In genomic region chr6:37243816-37244370, GRCh38 we compare ENCODE assay signal across 11 cellular contexts. TPM values are rescaled to one million over a fixed set of nuclear protein-coding genes. Genes with fewer than 3 reads are reported as not detected.
DNase-seq lines count a peak whose midpoint lies in the region; ATAC-seq, FAIRE-seq and TF ChIP-seq lines count a peak whose summit lies in the region.
"Had no signal": no experiment of that assay in that cellular context is flagged by ENCODE, and none has a peak within 500 bp of the region (broad histone marks: within the 10 kb centered on the region; RNA-seq: fewer than 3 reads in every experiment).

No MANE protein-coding gene starts in this region.

- H3K4me3 Mint-ChIP-seq in Calu3 (ENCODE audit: low read depth, unreplicated experiment): no peak overlapping the region
- H3K4me3 Mint-ChIP-seq: activated T-cell treated with anti-CD3 and anti-CD28 coated beads, Interleukin-2, amount 50 U/mL, for 24 hours; B cell had no signal

- H3K4me1 ChIP-seq in K562 (replicated peaks in 1 of 2; ENCODE audit: control insufficient read depth in 2 of 2, insufficient read depth in 2 of 2, low read length in 2 of 2) (peaks cover 25 to 64% of the 10 kb centered on the region in 2 experiments), spleen (peaks cover 8 to 36% (median 15%) of the 10 kb centered on the region in 6 donors)

- H3K27me3 ChIP-seq in K562 (ENCODE audit: control insufficient read depth in 2 of 2, insufficient read depth in 2 of 2, low read length in 2 of 2) (no peaks in the 10 kb centered on the region), layer of hippocampus (ENCODE audit: control insufficient read depth, insufficient read depth, low read length) (no peaks in the 10 kb centered on the region), spleen (replicated peaks in 1 of 7) (no peaks in the 10 kb centered on the region), MG63 (no peaks in the 10 kb centered on the region)

- no peaks in the 10 kb centered on the region for H3K79me2 ChIP-seq in K562 (ENCODE audit: control insufficient read depth, insufficient read depth, low read length)

- no peaks in the 10 kb centered on the region for H3K9me1 ChIP-seq in K562 (ENCODE audit: control insufficient read depth, insufficient read depth, low read length)

- H3K36me3 Mint-ChIP-seq in Calu3 (ENCODE audit: insufficient read depth, unreplicated experiment): peaks cover 38% of the 10 kb centered on the region

- H3K27me3 Mint-ChIP-seq in Calu3 (ENCODE audit: unreplicated experiment): no peaks in the 10 kb centered on the region
- H3K27me3 Mint-ChIP-seq: activated T-cell treated with anti-CD3 and anti-CD28 coated beads, Interleukin-2, amount 50 U/mL, for 24 hours had no signal

- peak overlapping the region; percentile 65 for H3K27ac ChIP-seq in K562 (ENCODE audit: extremely low read depth, low read depth, low read length)
- peak overlapping the region; percentile 24 for H3K27ac ChIP-seq in layer of hippocampus (ENCODE audit: low read depth, low read length)
- H3K27ac ChIP-seq in spleen: peak overlapping the region in 5 of 8 donors; percentile 7 to 51 (median 34)

- H3K4me3 ChIP-seq in K562 (no peak overlapping the region), spleen (no peak overlapping the region), MG63 (no peak overlapping the region)

- peaks cover 5% of the 10 kb centered on the region for H3K9me3 Mint-ChIP-seq in Calu3 (ENCODE audit: low read depth, unreplicated experiment)
- H3K9me3 Mint-ChIP-seq: activated T-cell treated with anti-CD3 and anti-CD28 coated beads, Interleukin-2, amount 50 U/mL, for 24 hours had no signal

- peak; percentile 84 for TF ChIP-seq EP300 in K562 (IDR thresholded peaks at IDR 0.05; ENCODE audit: low read length)

- TF ChIP-seq CTCF in Calu3 (IDR thresholded peaks at IDR 0.05; ENCODE audit: unreplicated experiment) (no peak), K562 (IDR thresholded peaks at IDR 0.05 in 2 of 3, conservative IDR thresholded peaks at IDR 0.05 in 1 of 3; ENCODE audit: insufficient read depth in 2 of 3, low read depth in 1 of 3, low read length in 3 of 3) (peak in 1 of 3 experiments; percentile 2; a peak in 1 of 6 replicates), spleen (IDR thresholded peaks at IDR 0.05 in 8 of 11, conservative IDR thresholded peaks at IDR 0.05 in 3 of 11) (no peak)

- H3K4me2 ChIP-seq in K562 (ENCODE audit: insufficient read depth, low read length): peak overlapping the region; percentile 49

- peak overlapping the region; percentile 79 for H2AFZ ChIP-seq in K562 (ENCODE audit: low read depth, low read length)

- peak overlapping the region; percentile 100 for H3K27ac Mint-ChIP-seq in Calu3 (ENCODE audit: unreplicated experiment)
- H3K27ac Mint-ChIP-seq: activated T-cell treated with anti-CD3 and anti-CD28 coated beads, Interleukin-2, amount 50 U/mL, for 24 hours; B cell had no signal

- H3K9me3 ChIP-seq in K562 (replicated peaks; ENCODE audit: control insufficient read depth, insufficient read depth, low read depth, low read length) (no peaks in the 10 kb centered on the region), spleen (no peaks in the 10 kb centered on the region), MG63 (no peaks in the 10 kb centered on the region)

- H3K36me3 ChIP-seq in K562 (ENCODE audit: control insufficient read depth, insufficient read depth, low read length) (no peaks in the 10 kb centered on the region), spleen (no peaks in the 10 kb centered on the region), MG63 (no peaks in the 10 kb centered on the region)

- no peaks in the 10 kb centered on the region for H4K20me1 ChIP-seq in K562 (replicated peaks; ENCODE audit: control insufficient read depth, insufficient read depth, low read length)

- ATAC-seq in K562: peak; percentile 48
- no peak for ATAC-seq in GM21825 (IDR thresholded peaks at IDR 0.05; ENCODE audit: unreplicated experiment)
- ATAC-seq: Panc1 had no signal

- in situ Hi-C loops in K562 (cut with MboI): no loop called here
- in situ Hi-C loops in ACHN (cut with HindIII; ENCODE audit: low pct_ligation_motif_present, low pct_unique_long_range_greater_than_20kb, low sequenced_read_pairs): no loop called here

- peak; percentile 80 for FAIRE-seq in K562 (lab: Jason Lieb, UNC)

- intact Hi-C loops in Calu3 (cut with micrococcal nuclease; ENCODE audit: unreplicated experiment) (no loop called here), K562 (cut with micrococcal nuclease) (loop anchor here (5.0 kb wide), 1 partner anchor 58 kb away; no protein-coding TSS in a partner anchor), spleen (cut with DNase I; ENCODE audit: low total_unique reads) (no loop called here)

- POLR2A ChIA-PET in K562 (lab: Yijun Ruan, JAX): interaction anchor here (0.7 to 5.1 kb wide), 4 partner anchors 12 to 40 kb away, joined by 3 to 59 read pairs (median 4); partner anchors contain the start of genes TBC1D22B and TMEM217

- peaks cover 61% of the 10 kb centered on the region for H3K4me1 Mint-ChIP-seq in Calu3 (ENCODE audit: low read depth, unreplicated experiment)

- H3K9ac ChIP-seq in K562 (ENCODE audit: insufficient read depth in 1 of 2, low read depth in 2 of 2, low read length in 2 of 2): peak overlapping the region in 1 of 2 experiments; percentile 27; a peak in 2 of 4 replicates

- WGBS in K562 (ENCODE audit: insufficient coverage, low coverage, missing lambda C conversion rate): 8% methylated on average over 3 of the region's 3 CpGs
- WGBS in spleen, 5 donors: 64 to 86% (median 72%) methylated on average over 3 of the region's 3 CpGs

- CTCF ChIA-PET in Calu3 (lab: Charles Lee) (interaction anchor here (1.2 kb wide), 1 partner anchor 272 kb away, joined by 3 read pairs; no protein-coding TSS in a partner anchor), K562 (lab: Yijun Ruan, JAX; ENCODE audit: low intra/inter-chr PET ratio) (no interaction called here)

- TF ChIP-seq POLR2A in K562 (conservative IDR thresholded peaks at IDR 0.05) (no peak), spleen (IDR thresholded peaks at IDR 0.05) (no peak)

- peak in 1 of 2 experiments; percentile 16; a peak in 1 of 4 replicates for TF ChIP-seq RAD21 in K562 (CRISPR knock-in tag; conservative IDR thresholded peaks at IDR 0.05 in 1 of 2, IDR thresholded peaks at IDR 0.05 in 1 of 2)

- BruUV-seq in Calu3 (replicated peaks; lab: Mats Ljungman, UMichigan): no TSS peak
- BruUV-seq in K562 (replicated peaks; lab: Mats Ljungman, UMichigan): no TSS peak

- DNase-seq in Calu3 (no peak), K562 (ENCODE audit: extremely low read depth in 1 of 4, low spot score in 3 of 4) (peak in 3 of 4 experiments; percentile 33 to 84 (median 35)), spleen (no peak), ACHN (no peak), MG63 (no peak), NCI-H2107 (lab: John Stamatoyannopoulos, UW) (no peak)
- DNase-seq: activated T-cell treated with anti-CD3 and anti-CD28 coated beads, Interleukin-2, amount 50 U/mL, for 24 hours had no signal

TF ChIP-seq in K562, 482 proteins besides CTCF, POLR2A, EP300 and RAD21 (continues in another document):
- TF ChIP-seq RFX5 (IDR thresholded peaks at IDR 0.05; ENCODE audit: low read depth, low read length) (no peak), RBM15 (IDR thresholded peaks at IDR 0.05; ENCODE audit: insufficient read depth, low read length) (no peak)

RNA-seq across cellular contexts. Expression of gene TBC1D22B, which starts 13.7 kb away (rescaled TPM):
- total RNA-seq in Calu3 (2022): 14.6 and 14.8 TPM in 2 replicates
- total RNA-seq in K562 (2011; cell fraction: chromatin; rRNA removed; ENCODE audit: low replicate concordance): 32.9 and 35.9 TPM in 2 replicates
- 16.1 and 18.0 TPM in 2 replicates for total RNA-seq in K562 (2011; cell fraction: nucleolus; rRNA removed)
- 22.4 and 25.4 TPM in 2 replicates for total RNA-seq in K562 (2011; cell fraction: nucleoplasm; rRNA removed)
- total RNA-seq in K562 (2014; rRNA removed): 10.9 and 13.0 TPM in 2 replicates
- total RNA-seq in K562 (2014; rRNA removed; fragmentation: Illumina TruSeq; extraction: Trizol): 13.5 and 13.9 TPM in 2 replicates
- total RNA-seq in K562 (2015; rRNA removed; fragmentation: Illumina TruSeq; extraction: Trizol): 12.3 and 13.1 TPM in 2 replicates
- 16.1 and 17.2 TPM in 2 replicates for total RNA-seq in K562 (2021)
- polyA plus RNA-seq in K562 (2011; rRNA removed): 14.0 and 15.3 TPM in 2 replicates
- polyA plus RNA-seq in K562 (2011; cell fraction: cytosol; rRNA removed): 11.5 and 14.7 TPM in 2 replicates
- 22.4 and 24.0 TPM in 2 replicates for polyA plus RNA-seq in K562 (2011; cell fraction: nucleus; rRNA removed)
- polyA plus RNA-seq in K562 (2012): 12.9 and 19.1 TPM in 2 replicates
- polyA plus RNA-seq in K562 (2014; fragmentation: Illumina TruSeq; extraction: Trizol): 21.7 and 24.2 TPM in 2 replicates
- 1 to 10 TPM; 4.8 to 6.4 TPM for polyA plus RNA-seq in K562 (2014; fragmentation: Nextera tagmentation; extraction: Ambion mirVana)
- 14.0 and 14.5 TPM in 2 replicates for polyA plus RNA-seq in K562 (2014; rRNA removed)
- polyA minus RNA-seq in K562 (2011; rRNA and poly(A)+ RNA removed): 10.0 and 11.0 TPM in 2 replicates
- polyA minus RNA-seq in K562 (2011; cell fraction: cytosol; rRNA and poly(A)+ RNA removed): 6.8 and 8.6 TPM in 2 replicates
- polyA minus RNA-seq in K562 (2011; cell fraction: nucleus; rRNA and poly(A)+ RNA removed): 11.8 and 14.1 TPM in 2 replicates
- 10 to 100 TPM in 4 of 7 donors, 1 to 10 TPM in 3; 8.7 to 12.7 (median 10.7) TPM for total RNA-seq in spleen
- 1 to 10 TPM; 4.2 to 6.1 (median 4.7) TPM for polyA plus RNA-seq in spleen
- 2.4 and 4.4 TPM in 2 replicates for total RNA-seq in MG63 (2014; rRNA removed; shearing (Covaris generic); ENCODE audit: low replicate concordance)

RNA-seq across cellular contexts. Expression of gene TMEM217, which starts 14.1 kb away (rescaled TPM):
- 0.99 and 1.5 TPM in 2 replicates for total RNA-seq in Calu3 (2022)
- 9.2 and 9.3 TPM in 2 replicates for total RNA-seq in K562 (2011; cell fraction: chromatin; rRNA removed; ENCODE audit: low replicate concordance)
- total RNA-seq in K562 (2011; cell fraction: nucleolus; rRNA removed): 6.8 and 8.0 TPM in 2 replicates
- 6.2 and 9.8 TPM in 2 replicates for total RNA-seq in K562 (2011; cell fraction: nucleoplasm; rRNA removed)
- 1.3 and 1.5 TPM in 2 replicates for total RNA-seq in K562 (2014; rRNA removed)
- total RNA-seq in K562 (2014; rRNA removed; fragmentation: Illumina TruSeq; extraction: Trizol): 1.6 and 2.4 TPM in 2 replicates
- 3.3 and 4.0 TPM in 2 replicates for total RNA-seq in K562 (2015; rRNA removed; fragmentation: Illumina TruSeq; extraction: Trizol)
- total RNA-seq in K562 (2021): 1.9 and 2.0 TPM in 2 replicates
- polyA plus RNA-seq in K562 (2011; rRNA removed): 5.0 and 8.0 TPM in 2 replicates
- 3.3 and 5.8 TPM in 2 replicates for polyA plus RNA-seq in K562 (2011; cell fraction: cytosol; rRNA removed)
- 3.6 and 5.0 TPM in 2 replicates for polyA plus RNA-seq in K562 (2011; cell fraction: nucleus; rRNA removed)
- 3.2 and 3.5 TPM in 2 replicates for polyA plus RNA-seq in K562 (2012)
- 1.9 and 2.3 TPM in 2 replicates for polyA plus RNA-seq in K562 (2014; fragmentation: Illumina TruSeq; extraction: Trizol)
- 1 to 10 TPM; 1.8 to 1.9 TPM for polyA plus RNA-seq in K562 (2014; fragmentation: Nextera tagmentation; extraction: Ambion mirVana)
- 2.8 and 3.5 TPM in 2 replicates for polyA plus RNA-seq in K562 (2014; rRNA removed)
- 3.4 and 4.8 TPM in 2 replicates for polyA minus RNA-seq in K562 (2011; rRNA and poly(A)+ RNA removed)
- polyA minus RNA-seq in K562 (2011; cell fraction: cytosol; rRNA and poly(A)+ RNA removed): 1.5 and 3.3 TPM in 2 replicates
- 2.0 and 2.4 TPM in 2 replicates for polyA minus RNA-seq in K562 (2011; cell fraction: nucleus; rRNA and poly(A)+ RNA removed)
- total RNA-seq in spleen: 1 to 10 TPM in 1 of 7 donors, under 1 TPM in 4, not detected in 2; 0.32 to 2.3 (median 0.84) TPM
- under 1 TPM; 0.58 to 0.91 (median 0.74) TPM for polyA plus RNA-seq in spleen
- total RNA-seq in MG63 (2014; rRNA removed; shearing (Covaris generic); ENCODE audit: low replicate concordance): 0.17 and 0.36 TPM in 2 replicates

Comparison
In these comparisons a context has a peak if more than half of its experiments do, and no peak if none do; other contexts are left out.
1. DNase-seq: peak in K562 (3 of 4); none in Calu3 (single experiment), spleen (single experiment), ACHN (single experiment), MG63 (single experiment) and NCI-H2107 (single experiment).
2. Peak in every context shown above with its lines, with median percentiles within 50 percentile points of each other: H3K27ac ChIP-seq.